Comparison of ENCODE assay signal across 1 cellular context in the genomic region with DNA sequence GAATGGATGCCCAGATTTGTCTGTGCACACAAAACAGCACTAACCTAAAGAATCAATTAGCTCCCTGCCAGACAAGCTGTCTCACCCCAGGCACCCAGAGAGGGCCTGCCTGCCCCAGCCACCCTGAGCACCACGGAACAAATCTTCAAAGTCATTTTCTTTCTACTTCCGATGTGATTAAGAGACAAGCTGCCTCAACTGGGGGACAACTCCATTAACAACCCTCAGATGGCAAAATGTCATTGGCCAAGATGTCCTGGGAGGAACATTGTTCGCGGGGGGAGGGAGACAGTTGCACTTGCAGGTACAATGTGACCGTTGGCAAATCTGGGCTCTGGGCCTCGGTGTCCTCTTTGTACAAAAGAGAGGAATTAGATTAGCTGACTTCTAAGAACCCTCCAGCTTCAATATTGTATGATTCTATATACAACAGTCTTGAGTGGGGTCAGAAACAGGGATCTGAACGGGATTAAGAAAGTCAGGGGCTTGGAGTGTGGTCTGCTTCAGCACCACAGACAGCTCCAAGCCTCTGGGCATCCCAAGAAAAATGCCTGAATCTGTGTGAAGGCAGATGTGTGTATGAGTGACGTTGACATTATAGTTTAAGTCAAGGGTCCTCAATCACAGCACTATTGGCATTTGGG.
A peak's percentile ranks its signal among the peaks of the same experiment; 100 is the strongest.
TF ChIP-seq lines count a peak whose summit lies in the region.

No MANE protein-coding gene starts in this region.

TF ChIP-seq in HepG2, 621 proteins besides CTCF, POLR2A, EP300 and RAD21:
- TF ChIP-seq TFAP4 (IDR thresholded peaks at IDR 0.05; ENCODE audit: borderline replicate concordance, low read depth) (no peak), NFKB2 (CRISPR knock-in tag; IDR thresholded peaks at IDR 0.05; ENCODE audit: borderline replicate concordance) (no peak), ZNF781 (CRISPR knock-in tag; IDR thresholded peaks at IDR 0.05; ENCODE audit: borderline replicate concordance, not compliant biosample characterization) (no peak), RBFOX2 (IDR thresholded peaks at IDR 0.05; ENCODE audit: low read depth, low read length) (no peak), MIER2 (CRISPR knock-in tag; IDR thresholded peaks at IDR 0.05) (peak; percentile 93), ZNF362 (CRISPR knock-in tag; IDR thresholded peaks at IDR 0.05; ENCODE audit: borderline replicate concordance) (no peak), REST (IDR thresholded peaks at IDR 0.05; ENCODE audit: borderline replicate concordance in 1 of 2, low read depth in 1 of 2, low read length in 2 of 2) (peak; percentile 67 to 94), JUND (CRISPR knock-in tag; IDR thresholded peaks at IDR 0.05) (no peak), SOX5 (CRISPR knock-in tag; IDR thresholded peaks at IDR 0.05; ENCODE audit: borderline replicate concordance) (no peak), ZNF3 (CRISPR knock-in tag; IDR thresholded peaks at IDR 0.05) (no peak), NCOA2 (CRISPR knock-in tag; IDR thresholded peaks at IDR 0.05) (no peak), ZBTB1 (CRISPR knock-in tag; IDR thresholded peaks at IDR 0.05; ENCODE audit: borderline replicate concordance) (no peak), HIVEP1 (CRISPR knock-in tag; IDR thresholded peaks at IDR 0.05) (no peak), MBNL3 (CRISPR knock-in tag; conservative IDR thresholded peaks at IDR 0.05) (no peak), EHMT2 (IDR thresholded peaks at IDR 0.05; ENCODE audit: borderline replicate concordance, low read depth, low read length) (peak; percentile 61; the same call in 1 of the 2 replicates)
- TF ChIP-seq, protein P1, sequence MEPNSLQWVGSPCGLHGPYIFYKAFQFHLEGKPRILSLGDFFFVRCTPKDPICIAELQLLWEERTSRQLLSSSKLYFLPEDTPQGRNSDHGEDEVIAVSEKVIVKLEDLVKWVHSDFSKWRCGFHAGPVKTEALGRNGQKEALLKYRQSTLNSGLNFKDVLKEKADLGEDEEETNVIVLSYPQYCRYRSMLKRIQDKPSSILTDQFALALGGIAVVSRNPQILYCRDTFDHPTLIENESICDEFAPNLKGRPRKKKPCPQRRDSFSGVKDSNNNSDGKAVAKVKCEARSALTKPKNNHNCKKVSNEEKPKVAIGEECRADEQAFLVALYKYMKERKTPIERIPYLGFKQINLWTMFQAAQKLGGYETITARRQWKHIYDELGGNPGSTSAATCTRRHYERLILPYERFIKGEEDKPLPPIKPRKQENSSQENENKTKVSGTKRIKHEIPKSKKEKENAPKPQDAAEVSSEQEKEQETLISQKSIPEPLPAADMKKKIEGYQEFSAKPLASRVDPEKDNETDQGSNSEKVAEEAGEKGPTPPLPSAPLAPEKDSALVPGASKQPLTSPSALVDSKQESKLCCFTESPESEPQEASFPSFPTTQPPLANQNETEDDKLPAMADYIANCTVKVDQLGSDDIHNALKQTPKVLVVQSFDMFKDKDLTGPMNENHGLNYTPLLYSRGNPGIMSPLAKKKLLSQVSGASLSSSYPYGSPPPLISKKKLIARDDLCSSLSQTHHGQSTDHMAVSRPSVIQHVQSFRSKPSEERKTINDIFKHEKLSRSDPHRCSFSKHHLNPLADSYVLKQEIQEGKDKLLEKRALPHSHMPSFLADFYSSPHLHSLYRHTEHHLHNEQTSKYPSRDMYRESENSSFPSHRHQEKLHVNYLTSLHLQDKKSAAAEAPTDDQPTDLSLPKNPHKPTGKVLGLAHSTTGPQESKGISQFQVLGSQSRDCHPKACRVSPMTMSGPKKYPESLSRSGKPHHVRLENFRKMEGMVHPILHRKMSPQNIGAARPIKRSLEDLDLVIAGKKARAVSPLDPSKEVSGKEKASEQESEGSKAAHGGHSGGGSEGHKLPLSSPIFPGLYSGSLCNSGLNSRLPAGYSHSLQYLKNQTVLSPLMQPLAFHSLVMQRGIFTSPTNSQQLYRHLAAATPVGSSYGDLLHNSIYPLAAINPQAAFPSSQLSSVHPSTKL (CRISPR knock-in tag; IDR thresholded peaks at IDR 0.05) = no peak
TF ChIP-seq in HepG2: peak in this region for 3.
